In the genomic region with DNA sequence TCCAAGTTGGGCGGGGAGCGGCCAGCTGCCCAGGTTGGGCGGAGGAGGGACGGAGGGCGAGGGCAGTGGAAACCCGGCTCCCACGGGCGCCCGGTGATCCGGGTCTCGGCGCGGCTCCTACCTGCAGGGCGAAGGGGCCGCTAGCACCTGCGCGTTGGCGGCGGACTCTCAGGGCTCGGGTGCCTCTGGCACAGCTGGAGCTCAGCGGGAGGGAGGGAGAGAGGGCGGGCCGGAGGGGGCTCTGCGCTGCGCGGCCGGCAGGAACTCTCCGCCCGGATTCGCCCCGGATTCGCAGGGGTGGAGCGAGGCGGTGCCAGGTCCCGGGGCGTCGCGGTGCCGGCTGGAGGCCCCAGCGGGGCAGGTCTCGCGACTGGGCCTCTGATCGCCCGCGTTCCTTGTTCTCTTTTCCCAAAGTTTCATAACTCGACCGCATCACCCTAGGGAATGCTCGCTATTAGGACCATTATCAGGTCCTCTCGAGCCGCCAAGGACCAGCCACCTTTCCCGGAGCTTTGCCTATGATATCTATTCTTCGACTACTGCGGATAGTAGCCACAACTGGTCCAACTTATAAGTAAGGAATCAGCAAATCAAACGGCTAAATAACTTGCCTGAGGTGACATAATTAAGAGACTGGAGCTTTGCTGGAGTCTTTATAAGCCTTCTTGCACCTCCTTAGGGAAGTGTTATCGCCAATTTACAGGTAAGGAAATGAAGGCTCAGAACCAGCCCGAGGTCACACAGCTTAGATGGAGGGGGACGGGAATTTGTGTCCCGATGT, we compare ENCODE assay signal across 1 cellular context.
TF ChIP-seq lines count a peak whose summit lies in the region.

A gene with protein sequence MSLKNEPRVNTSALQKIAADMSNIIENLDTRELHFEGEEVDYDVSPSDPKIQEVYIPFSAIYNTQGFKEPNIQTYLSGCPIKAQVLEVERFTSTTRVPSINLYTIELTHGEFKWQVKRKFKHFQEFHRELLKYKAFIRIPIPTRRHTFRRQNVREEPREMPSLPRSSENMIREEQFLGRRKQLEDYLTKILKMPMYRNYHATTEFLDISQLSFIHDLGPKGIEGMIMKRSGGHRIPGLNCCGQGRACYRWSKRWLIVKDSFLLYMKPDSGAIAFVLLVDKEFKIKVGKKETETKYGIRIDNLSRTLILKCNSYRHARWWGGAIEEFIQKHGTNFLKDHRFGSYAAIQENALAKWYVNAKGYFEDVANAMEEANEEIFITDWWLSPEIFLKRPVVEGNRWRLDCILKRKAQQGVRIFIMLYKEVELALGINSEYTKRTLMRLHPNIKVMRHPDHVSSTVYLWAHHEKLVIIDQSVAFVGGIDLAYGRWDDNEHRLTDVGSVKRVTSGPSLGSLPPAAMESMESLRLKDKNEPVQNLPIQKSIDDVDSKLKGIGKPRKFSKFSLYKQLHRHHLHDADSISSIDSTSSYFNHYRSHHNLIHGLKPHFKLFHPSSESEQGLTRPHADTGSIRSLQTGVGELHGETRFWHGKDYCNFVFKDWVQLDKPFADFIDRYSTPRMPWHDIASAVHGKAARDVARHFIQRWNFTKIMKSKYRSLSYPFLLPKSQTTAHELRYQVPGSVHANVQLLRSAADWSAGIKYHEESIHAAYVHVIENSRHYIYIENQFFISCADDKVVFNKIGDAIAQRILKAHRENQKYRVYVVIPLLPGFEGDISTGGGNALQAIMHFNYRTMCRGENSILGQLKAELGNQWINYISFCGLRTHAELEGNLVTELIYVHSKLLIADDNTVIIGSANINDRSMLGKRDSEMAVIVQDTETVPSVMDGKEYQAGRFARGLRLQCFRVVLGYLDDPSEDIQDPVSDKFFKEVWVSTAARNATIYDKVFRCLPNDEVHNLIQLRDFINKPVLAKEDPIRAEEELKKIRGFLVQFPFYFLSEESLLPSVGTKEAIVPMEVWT (minus strand): TSS at position 206 of the 781 bp plus-strand sequence. CDS start 72,432 bp downstream, outside the sequence.

TF ChIP-seq in HEK293, 187 proteins besides CTCF, POLR2A, EP300 and RAD21 (continued from another document):
- TF ChIP-seq ZBTB48 (tag by site-specific recombination; IDR thresholded peaks at IDR 0.05) = peak; percentile 88
- TF ChIP-seq, protein P1, sequence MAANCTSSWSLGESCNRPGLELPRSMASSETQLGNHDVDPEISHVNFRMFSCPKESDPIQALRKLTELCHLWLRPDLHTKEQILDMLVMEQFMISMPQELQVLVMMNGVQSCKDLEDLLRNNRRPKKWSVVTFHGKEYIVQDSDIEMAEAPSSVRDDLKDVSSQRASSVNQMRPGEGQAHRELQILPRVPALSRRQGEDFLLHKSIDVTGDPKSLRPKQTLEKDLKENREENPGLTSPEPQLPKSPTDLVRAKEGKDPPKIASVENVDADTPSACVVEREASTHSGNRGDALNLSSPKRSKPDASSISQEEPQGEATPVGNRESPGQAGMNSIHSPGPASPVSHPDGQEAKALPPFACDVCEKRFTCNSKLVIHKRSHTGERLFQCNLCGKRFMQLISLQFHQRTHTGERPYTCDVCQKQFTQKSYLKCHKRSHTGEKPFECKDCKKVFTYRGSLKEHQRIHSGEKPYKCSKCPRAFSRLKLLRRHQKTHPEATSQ (tag by site-specific recombination; IDR thresholded peaks at IDR 0.05) = no peak
- peak; percentile 95 for TF ChIP-seq ZBTB8A (tag by site-specific recombination; IDR thresholded peaks at IDR 0.05)
- TF ChIP-seq TCF7L2 (IDR thresholded peaks at IDR 0.05; ENCODE audit: borderline replicate concordance, low read depth, low read length) = no peak
- TF ChIP-seq ZNF830 (tag by site-specific recombination; IDR thresholded peaks at IDR 0.05; ENCODE audit: low read depth) = no peak
- TF ChIP-seq OSR2 (tag by site-specific recombination; IDR thresholded peaks at IDR 0.05) = peak; percentile 44; the same call in 1 of the 2 replicates
- TF ChIP-seq BCL11A (tag by site-specific recombination; IDR thresholded peaks at IDR 0.05; ENCODE audit: low read depth) = no peak; the same call in 1 of the 2 replicates
- TF ChIP-seq ZIC2 (tag by site-specific recombination; IDR thresholded peaks at IDR 0.05) = peak; percentile 89
- no peak; the same call in 1 of the 2 replicates for TF ChIP-seq ZFHX2 (tag by site-specific recombination; conservative IDR thresholded peaks at IDR 0.05)
- TF ChIP-seq ZNF423 (tag by site-specific recombination; IDR thresholded peaks at IDR 0.05) = peak; percentile 99
- TF ChIP-seq ZNF621 (tag by site-specific recombination; IDR thresholded peaks at IDR 0.05) = no peak
- peak; percentile 83 for TF ChIP-seq GLIS1 (tag by site-specific recombination; IDR thresholded peaks at IDR 0.05)
- TF ChIP-seq ZNF768 (tag by site-specific recombination; IDR thresholded peaks at IDR 0.05) = no peak
- TF ChIP-seq ZNF48 (tag by site-specific recombination; IDR thresholded peaks at IDR 0.05) = no peak
- peak; percentile 86 for TF ChIP-seq SP2 (tag by site-specific recombination; IDR thresholded peaks at IDR 0.05)
- TF ChIP-seq ZBTB20 (tag by site-specific recombination; IDR thresholded peaks at IDR 0.05) = peak; percentile 67; the same call in 1 of the 2 replicates
- no peak for TF ChIP-seq ZNF791 (tag by site-specific recombination; IDR thresholded peaks at IDR 0.05)
- no peak for TF ChIP-seq ZNF132 (tag by site-specific recombination; IDR thresholded peaks at IDR 0.05; ENCODE audit: borderline replicate concordance)
- no peak for TF ChIP-seq GFI1B (tag by site-specific recombination; IDR thresholded peaks at IDR 0.05)
- TF ChIP-seq, protein P2, sequence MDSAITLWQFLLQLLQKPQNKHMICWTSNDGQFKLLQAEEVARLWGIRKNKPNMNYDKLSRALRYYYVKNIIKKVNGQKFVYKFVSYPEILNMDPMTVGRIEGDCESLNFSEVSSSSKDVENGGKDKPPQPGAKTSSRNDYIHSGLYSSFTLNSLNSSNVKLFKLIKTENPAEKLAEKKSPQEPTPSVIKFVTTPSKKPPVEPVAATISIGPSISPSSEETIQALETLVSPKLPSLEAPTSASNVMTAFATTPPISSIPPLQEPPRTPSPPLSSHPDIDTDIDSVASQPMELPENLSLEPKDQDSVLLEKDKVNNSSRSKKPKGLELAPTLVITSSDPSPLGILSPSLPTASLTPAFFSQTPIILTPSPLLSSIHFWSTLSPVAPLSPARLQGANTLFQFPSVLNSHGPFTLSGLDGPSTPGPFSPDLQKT (IDR thresholded peaks at IDR 0.05; ENCODE audit: borderline replicate concordance, low read depth, low read length) = no peak
- peak; percentile 69; the same call in 1 of the 2 replicates for TF ChIP-seq WT1 (tag by site-specific recombination; IDR thresholded peaks at IDR 0.05)
- TF ChIP-seq, protein P3, sequence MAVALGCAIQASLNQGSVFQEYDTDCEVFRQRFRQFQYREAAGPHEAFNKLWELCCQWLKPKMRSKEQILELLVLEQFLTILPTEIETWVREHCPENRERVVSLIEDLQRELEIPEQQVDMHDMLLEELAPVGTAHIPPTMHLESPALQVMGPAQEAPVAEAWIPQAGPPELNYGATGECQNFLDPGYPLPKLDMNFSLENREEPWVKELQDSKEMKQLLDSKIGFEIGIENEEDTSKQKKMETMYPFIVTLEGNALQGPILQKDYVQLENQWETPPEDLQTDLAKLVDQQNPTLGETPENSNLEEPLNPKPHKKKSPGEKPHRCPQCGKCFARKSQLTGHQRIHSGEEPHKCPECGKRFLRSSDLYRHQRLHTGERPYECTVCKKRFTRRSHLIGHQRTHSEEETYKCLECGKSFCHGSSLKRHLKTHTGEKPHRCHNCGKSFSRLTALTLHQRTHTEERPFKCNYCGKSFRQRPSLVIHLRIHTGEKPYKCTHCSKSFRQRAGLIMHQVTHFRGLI (tag by site-specific recombination; IDR thresholded peaks at IDR 0.05) = peak; percentile 97
- TF ChIP-seq, protein P4, sequence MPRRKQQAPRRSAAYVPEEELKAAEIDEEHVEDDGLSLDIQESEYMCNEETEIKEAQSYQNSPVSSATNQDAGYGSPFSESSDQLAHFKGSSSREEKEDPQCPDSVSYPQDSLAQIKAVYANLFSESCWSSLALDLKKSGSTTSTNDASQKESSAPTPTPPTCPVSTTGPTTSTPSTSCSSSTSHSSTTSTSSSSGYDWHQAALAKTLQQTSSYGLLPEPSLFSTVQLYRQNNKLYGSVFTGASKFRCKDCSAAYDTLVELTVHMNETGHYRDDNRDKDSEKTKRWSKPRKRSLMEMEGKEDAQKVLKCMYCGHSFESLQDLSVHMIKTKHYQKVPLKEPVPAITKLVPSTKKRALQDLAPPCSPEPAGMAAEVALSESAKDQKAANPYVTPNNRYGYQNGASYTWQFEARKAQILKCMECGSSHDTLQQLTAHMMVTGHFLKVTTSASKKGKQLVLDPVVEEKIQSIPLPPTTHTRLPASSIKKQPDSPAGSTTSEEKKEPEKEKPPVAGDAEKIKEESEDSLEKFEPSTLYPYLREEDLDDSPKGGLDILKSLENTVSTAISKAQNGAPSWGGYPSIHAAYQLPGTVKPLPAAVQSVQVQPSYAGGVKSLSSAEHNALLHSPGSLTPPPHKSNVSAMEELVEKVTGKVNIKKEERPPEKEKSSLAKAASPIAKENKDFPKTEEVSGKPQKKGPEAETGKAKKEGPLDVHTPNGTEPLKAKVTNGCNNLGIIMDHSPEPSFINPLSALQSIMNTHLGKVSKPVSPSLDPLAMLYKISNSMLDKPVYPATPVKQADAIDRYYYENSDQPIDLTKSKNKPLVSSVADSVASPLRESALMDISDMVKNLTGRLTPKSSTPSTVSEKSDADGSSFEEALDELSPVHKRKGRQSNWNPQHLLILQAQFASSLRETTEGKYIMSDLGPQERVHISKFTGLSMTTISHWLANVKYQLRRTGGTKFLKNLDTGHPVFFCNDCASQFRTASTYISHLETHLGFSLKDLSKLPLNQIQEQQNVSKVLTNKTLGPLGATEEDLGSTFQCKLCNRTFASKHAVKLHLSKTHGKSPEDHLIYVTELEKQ (tag by site-specific recombination; IDR thresholded peaks at IDR 0.05; ENCODE audit: borderline replicate concordance) = no peak
- TF ChIP-seq ZNF792 (tag by site-specific recombination; IDR thresholded peaks at IDR 0.05) = no peak
- TF ChIP-seq ZXDB (tag by site-specific recombination; IDR thresholded peaks at IDR 0.05) = peak; percentile 74
- TF ChIP-seq, protein P5, sequence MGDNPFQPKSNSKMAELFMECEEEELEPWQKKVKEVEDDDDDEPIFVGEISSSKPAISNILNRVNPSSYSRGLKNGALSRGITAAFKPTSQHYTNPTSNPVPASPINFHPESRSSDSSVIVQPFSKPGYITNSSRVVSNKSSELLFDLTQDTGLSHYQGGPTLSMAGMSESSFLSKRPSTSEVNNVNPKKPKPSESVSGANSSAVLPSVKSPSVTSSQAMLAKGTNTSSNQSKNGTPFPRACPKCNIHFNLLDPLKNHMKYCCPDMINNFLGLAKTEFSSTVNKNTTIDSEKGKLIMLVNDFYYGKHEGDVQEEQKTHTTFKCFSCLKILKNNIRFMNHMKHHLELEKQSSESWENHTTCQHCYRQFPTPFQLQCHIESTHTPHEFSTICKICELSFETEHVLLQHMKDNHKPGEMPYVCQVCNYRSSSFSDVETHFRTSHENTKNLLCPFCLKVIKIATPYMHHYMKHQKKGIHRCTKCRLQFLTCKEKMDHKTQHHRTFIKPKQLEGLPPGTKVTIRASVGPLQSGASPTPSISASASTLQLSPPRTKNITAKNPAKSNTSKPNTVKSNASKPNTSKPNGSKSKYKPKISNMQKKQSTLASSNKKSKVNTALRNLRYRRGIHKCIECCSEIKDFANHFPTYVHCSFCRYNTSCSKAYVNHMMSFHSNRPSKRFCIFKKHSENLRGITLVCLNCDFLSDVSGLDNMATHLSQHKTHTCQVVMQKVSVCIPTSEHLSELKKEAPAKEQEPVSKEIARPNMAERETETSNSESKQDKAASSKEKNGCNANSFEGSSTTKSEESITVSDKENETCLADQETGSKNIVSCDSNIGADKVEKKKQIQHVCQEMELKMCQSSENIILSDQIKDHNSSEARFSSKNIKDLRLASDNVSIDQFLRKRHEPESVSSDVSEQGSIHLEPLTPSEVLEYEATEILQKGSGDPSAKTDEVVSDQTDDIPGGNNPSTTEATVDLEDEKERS (tag by site-specific recombination; IDR thresholded peaks at IDR 0.05) = no peak
- TF ChIP-seq KLF7 (tag by site-specific recombination; IDR thresholded peaks at IDR 0.05; ENCODE audit: borderline replicate concordance) = peak; percentile 26; the same call in 1 of the 2 replicates
- peak; percentile 57 for TF ChIP-seq EGR2 (tag by site-specific recombination; IDR thresholded peaks at IDR 0.05; ENCODE audit: low read depth)
- TF ChIP-seq GLI2 (tag by site-specific recombination; IDR thresholded peaks at IDR 0.05; ENCODE audit: borderline replicate concordance, low read depth) = no peak
- no peak for TF ChIP-seq ZNF560 (tag by site-specific recombination; IDR thresholded peaks at IDR 0.05; ENCODE audit: borderline replicate concordance)
- no peak for TF ChIP-seq SALL2 (tag by site-specific recombination; IDR thresholded peaks at IDR 0.05; ENCODE audit: borderline replicate concordance)
- TF ChIP-seq IKZF3 (tag by site-specific recombination; IDR thresholded peaks at IDR 0.05) = peak; percentile 73; the same call in 1 of the 2 replicates
- TF ChIP-seq, protein P6, sequence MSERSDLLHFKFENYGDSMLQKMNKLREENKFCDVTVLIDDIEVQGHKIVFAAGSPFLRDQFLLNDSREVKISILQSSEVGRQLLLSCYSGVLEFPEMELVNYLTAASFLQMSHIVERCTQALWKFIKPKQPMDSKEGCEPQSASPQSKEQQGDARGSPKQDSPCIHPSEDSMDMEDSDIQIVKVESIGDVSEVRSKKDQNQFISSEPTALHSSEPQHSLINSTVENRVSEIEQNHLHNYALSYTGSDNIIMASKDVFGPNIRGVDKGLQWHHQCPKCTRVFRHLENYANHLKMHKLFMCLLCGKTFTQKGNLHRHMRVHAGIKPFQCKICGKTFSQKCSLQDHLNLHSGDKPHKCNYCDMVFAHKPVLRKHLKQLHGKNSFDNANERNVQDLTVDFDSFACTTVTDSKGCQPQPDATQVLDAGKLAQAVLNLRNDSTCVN (tag by site-specific recombination; optimal IDR thresholded peaks at IDR 0.05) = peak; percentile 83
- TF ChIP-seq ZFP69B (tag by site-specific recombination; IDR thresholded peaks at IDR 0.05) = peak; percentile 56; the same call in 1 of the 2 replicates
- no peak for TF ChIP-seq ZNF585B (tag by site-specific recombination; IDR thresholded peaks at IDR 0.05)
- TF ChIP-seq GLIS2 (tag by site-specific recombination; IDR thresholded peaks at IDR 0.05) = peak; percentile 33
- no peak for TF ChIP-seq ZNF354C (tag by site-specific recombination; IDR thresholded peaks at IDR 0.05; ENCODE audit: borderline replicate concordance, low read depth)
- no peak for TF ChIP-seq ZNF24 (tag by site-specific recombination; IDR thresholded peaks at IDR 0.05)
- TF ChIP-seq, protein P7, sequence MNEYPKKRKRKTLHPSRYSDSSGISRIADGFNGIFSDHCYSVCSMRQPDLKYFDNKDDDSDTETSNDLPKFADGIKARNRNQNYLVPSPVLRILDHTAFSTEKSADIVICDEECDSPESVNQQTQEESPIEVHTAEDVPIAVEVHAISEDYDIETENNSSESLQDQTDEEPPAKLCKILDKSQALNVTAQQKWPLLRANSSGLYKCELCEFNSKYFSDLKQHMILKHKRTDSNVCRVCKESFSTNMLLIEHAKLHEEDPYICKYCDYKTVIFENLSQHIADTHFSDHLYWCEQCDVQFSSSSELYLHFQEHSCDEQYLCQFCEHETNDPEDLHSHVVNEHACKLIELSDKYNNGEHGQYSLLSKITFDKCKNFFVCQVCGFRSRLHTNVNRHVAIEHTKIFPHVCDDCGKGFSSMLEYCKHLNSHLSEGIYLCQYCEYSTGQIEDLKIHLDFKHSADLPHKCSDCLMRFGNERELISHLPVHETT (tag by site-specific recombination; IDR thresholded peaks at IDR 0.05) = no peak
- TF ChIP-seq ZNF76 (tag by site-specific recombination; IDR thresholded peaks at IDR 0.05; ENCODE audit: borderline replicate concordance, low read depth) = 0 out of 2 replicates have a peak, but pooled peaks have one; percentile 7
- TF ChIP-seq ZEB2 (tag by site-specific recombination; IDR thresholded peaks at IDR 0.05) = peak; percentile 98
